38 cellular contexts compared by ENCODE assay signal in genomic region chr21:44511938-44512275, GRCh38. TPM values are rescaled to one million over a fixed set of nuclear protein-coding genes. Genes with fewer than 3 reads are reported as not detected.
"Had no signal": no experiment of that assay in that cellular context is flagged by ENCODE, and none has a peak within 500 bp of the region (broad histone marks: within the 10 kb centered on the region; RNA-seq: fewer than 3 reads in every experiment).

No MANE protein-coding gene starts in this region.

- H3K27ac ChIP-seq: ascending aorta, cardiac muscle cell, WERI-Rb-1 had no signal

- DNase-seq: activated CD4-positive, alpha-beta memory T cell treated with anti-CD3 and anti-CD28 coated beads, Interleukin-2, amount 10 ng/mL, durations not matched to agents 7 days and 5 days; activated CD4-positive, alpha-beta T cell treated with anti-CD3 and anti-CD28 coated beads for 1 hour; activated CD4-positive, alpha-beta T cell treated with anti-CD3 and anti-CD28 coated beads for 36 hours; activated CD4-positive, alpha-beta T cell treated with anti-CD3 and anti-CD28 coated beads for 48 hours; activated CD4-positive, alpha-beta T cell treated with anti-CD3 and anti-CD28 coated beads, Interleukin-2, amount 10 ng/mL, durations not matched to agents 7 days and 5 days; activated CD4-positive, alpha-beta T cell treated with anti-CD3 and anti-CD28 coated beads, Interleukin-2, amount 50 U/mL, for 48 hours; activated CD4-positive, CD25-positive, alpha-beta regulatory T cell; activated CD8-positive, alpha-beta memory T cell treated with anti-CD3 and anti-CD28 coated beads for 24 hours; activated CD8-positive, alpha-beta memory T cell treated with anti-CD3 and anti-CD28 coated beads, Interleukin-2, amount 10 ng/mL, durations not matched to agents 7 days and 5 days; activated CD8-positive, alpha-beta memory T cell treated with anti-CD3 and anti-CD28 coated beads, Interleukin-2, amount 50 U/mL, for 48 hours; activated CD8-positive, alpha-beta T cell treated with anti-CD3 and anti-CD28 coated beads, Interleukin-2, amount 10 ng/mL, durations not matched to agents 7 days and 5 days; activated effector memory CD4-positive, alpha-beta T cell treated with Interleukin-2 at 50 U/mL for 16 hours; activated gamma-delta T cell; activated naive CD4-positive, alpha-beta T cell treated with anti-CD3 and anti-CD28 coated beads, Interleukin-2, amount 10 ng/mL, durations not matched to agents 7 days and 5 days; activated naive CD4-positive, alpha-beta T cell treated with Interleukin-2 at 50 U/mL for 16 hours; activated naive CD8-positive, alpha-beta T cell treated with anti-CD3 and anti-CD28 coated beads, Interleukin-2, amount 10 ng/mL, durations not matched to agents 7 days and 5 days; activated naive CD8-positive, alpha-beta T cell treated with anti-CD3 and anti-CD28 coated beads, Interleukin-2, amount 50 U/mL, for 24 hours; activated T-cell treated with anti-CD3 and anti-CD28 coated beads, Interleukin-2, amount 50 U/mL, for 24 hours; activated T-cell treated with anti-CD3 and anti-CD28 coated beads, Interleukin-2, amount 50 U/mL, for 48 hours; amygdala; caudate nucleus; T-helper 1 cell; T-helper 2 cell; T-helper 9 cell; WERI-Rb-1 had no signal

- H3K27me3 Mint-ChIP-seq: activated CD4-positive, alpha-beta memory T cell treated with anti-CD3 and anti-CD28 coated beads, Interleukin-2, amount 10 ng/mL, durations not matched to agents 7 days and 5 days; activated CD4-positive, alpha-beta T cell treated with anti-CD3 and anti-CD28 coated beads for 36 hours; activated CD4-positive, alpha-beta T cell treated with anti-CD3 and anti-CD28 coated beads, Interleukin-2, amount 10 ng/mL, durations not matched to agents 7 days and 5 days; activated CD8-positive, alpha-beta memory T cell treated with anti-CD3 and anti-CD28 coated beads, Interleukin-2, amount 10 ng/mL, durations not matched to agents 7 days and 5 days; activated naive CD4-positive, alpha-beta T cell treated with anti-CD3 and anti-CD28 coated beads, Interleukin-2, amount 50 U/mL, for 24 hours; activated naive CD8-positive, alpha-beta T cell; activated naive CD8-positive, alpha-beta T cell treated with anti-CD3 and anti-CD28 coated beads, Interleukin-2, amount 50 U/mL, for 24 hours; activated T-cell treated with anti-CD3 and anti-CD28 coated beads, Interleukin-2, amount 50 U/mL, for 24 hours had no signal

- H3K36me3 Mint-ChIP-seq: activated CD8-positive, alpha-beta memory T cell treated with anti-CD3 and anti-CD28 coated beads, Interleukin-2, amount 10 ng/mL, durations not matched to agents 7 days and 5 days; activated naive CD4-positive, alpha-beta T cell treated with anti-CD3 and anti-CD28 coated beads, Interleukin-2, amount 10 ng/mL, durations not matched to agents 7 days and 5 days; activated naive CD4-positive, alpha-beta T cell treated with anti-CD3 and anti-CD28 coated beads, Interleukin-2, amount 50 U/mL, for 24 hours; activated naive CD8-positive, alpha-beta T cell; activated naive CD8-positive, alpha-beta T cell treated with anti-CD3 and anti-CD28 coated beads, Interleukin-2, amount 10 ng/mL, durations not matched to agents 7 days and 5 days; brain; WTC11 had no signal

- H3K4me1 ChIP-seq: ascending aorta had no signal

- H3K27ac Mint-ChIP-seq: activated CD4-positive, alpha-beta memory T cell treated with anti-CD3 and anti-CD28 coated beads, Interleukin-2, amount 10 ng/mL, durations not matched to agents 7 days and 5 days; activated CD4-positive, alpha-beta T cell treated with anti-CD3 and anti-CD28 coated beads for 36 hours; activated CD4-positive, alpha-beta T cell treated with anti-CD3 and anti-CD28 coated beads, Interleukin-2, amount 10 ng/mL, durations not matched to agents 7 days and 5 days; activated CD8-positive, alpha-beta memory T cell treated with anti-CD3 and anti-CD28 coated beads, Interleukin-2, amount 10 ng/mL, durations not matched to agents 7 days and 5 days; activated CD8-positive, alpha-beta T cell treated with anti-CD3 and anti-CD28 coated beads, Interleukin-2, amount 10 ng/mL, durations not matched to agents 7 days and 5 days; activated naive CD4-positive, alpha-beta T cell treated with anti-CD3 and anti-CD28 coated beads, Interleukin-2, amount 10 ng/mL, durations not matched to agents 7 days and 5 days; activated naive CD4-positive, alpha-beta T cell treated with anti-CD3 and anti-CD28 coated beads, Interleukin-2, amount 50 U/mL, for 24 hours; activated naive CD8-positive, alpha-beta T cell; activated naive CD8-positive, alpha-beta T cell treated with anti-CD3 and anti-CD28 coated beads, Interleukin-2, amount 10 ng/mL, durations not matched to agents 7 days and 5 days; activated naive CD8-positive, alpha-beta T cell treated with anti-CD3 and anti-CD28 coated beads, Interleukin-2, amount 50 U/mL, for 24 hours; activated T-cell treated with anti-CD3 and anti-CD28 coated beads, Interleukin-2, amount 50 U/mL, for 24 hours; activated T-helper 2 cell treated with anti-CD3 and anti-CD28 coated beads, Interferon-gamma antibody, Interleukin-2, Interleukin-4, amounts not matched to agents 10 μg/mL and 5 μg/mL and 100 μg/mL, durations not matched to agents 14 hours and 24 hours and 36 hours; brain; T-helper 1 cell treated with Interleukin-12 subunit alpha and Interleukin-12 subunit beta and Interleukin-4 antibody, amounts not matched to agents 30 μg/mL and 1 μg/mL, for 36 hours; T-helper 2 cell treated with Interferon-gamma antibody and Interleukin-4, amounts not matched to agents 5 μg/mL and 100 μg/mL, for 36 hours; WTC11 had no signal

- H3K4me1 Mint-ChIP-seq: activated CD4-positive, alpha-beta T cell treated with anti-CD3 and anti-CD28 coated beads for 36 hours; activated CD4-positive, alpha-beta T cell treated with anti-CD3 and anti-CD28 coated beads, Interleukin-2, amount 10 ng/mL, durations not matched to agents 7 days and 5 days; activated naive CD4-positive, alpha-beta T cell treated with anti-CD3 and anti-CD28 coated beads, Interleukin-2, amount 50 U/mL, for 24 hours; activated naive CD8-positive, alpha-beta T cell treated with anti-CD3 and anti-CD28 coated beads, Interleukin-2, amount 10 ng/mL, durations not matched to agents 7 days and 5 days; activated naive CD8-positive, alpha-beta T cell treated with anti-CD3 and anti-CD28 coated beads, Interleukin-2, amount 50 U/mL, for 24 hours had no signal

- H3K4me3 ChIP-seq: ascending aorta, cardiac muscle cell had no signal

- H3K36me3 ChIP-seq: ascending aorta, WERI-Rb-1 had no signal

- H3K4me3 Mint-ChIP-seq: activated CD4-positive, alpha-beta memory T cell treated with anti-CD3 and anti-CD28 coated beads, Interleukin-2, amount 10 ng/mL, durations not matched to agents 7 days and 5 days; activated CD4-positive, alpha-beta T cell treated with anti-CD3 and anti-CD28 coated beads for 36 hours; activated CD4-positive, alpha-beta T cell treated with anti-CD3 and anti-CD28 coated beads, Interleukin-2, amount 10 ng/mL, durations not matched to agents 7 days and 5 days; activated CD8-positive, alpha-beta memory T cell treated with anti-CD3 and anti-CD28 coated beads, Interleukin-2, amount 10 ng/mL, durations not matched to agents 7 days and 5 days; activated CD8-positive, alpha-beta T cell treated with anti-CD3 and anti-CD28 coated beads, Interleukin-2, amount 10 ng/mL, durations not matched to agents 7 days and 5 days; activated naive CD4-positive, alpha-beta T cell treated with anti-CD3 and anti-CD28 coated beads, Interleukin-2, amount 10 ng/mL, durations not matched to agents 7 days and 5 days; activated naive CD4-positive, alpha-beta T cell treated with anti-CD3 and anti-CD28 coated beads, Interleukin-2, amount 50 U/mL, for 24 hours; activated naive CD8-positive, alpha-beta T cell; activated naive CD8-positive, alpha-beta T cell treated with anti-CD3 and anti-CD28 coated beads, Interleukin-2, amount 10 ng/mL, durations not matched to agents 7 days and 5 days; activated naive CD8-positive, alpha-beta T cell treated with anti-CD3 and anti-CD28 coated beads, Interleukin-2, amount 50 U/mL, for 24 hours; activated T-cell treated with anti-CD3 and anti-CD28 coated beads, Interleukin-2, amount 50 U/mL, for 24 hours; brain; T-helper 1 cell treated with Interleukin-12 subunit alpha and Interleukin-12 subunit beta and Interleukin-4 antibody, amounts not matched to agents 30 μg/mL and 1 μg/mL, for 36 hours; T-helper 2 cell treated with Interferon-gamma antibody and Interleukin-4, amounts not matched to agents 5 μg/mL and 100 μg/mL, for 36 hours; WTC11 had no signal

- H3K9me3 ChIP-seq: ascending aorta had no signal

- H3K9me3 Mint-ChIP-seq: activated CD4-positive, alpha-beta memory T cell treated with anti-CD3 and anti-CD28 coated beads, Interleukin-2, amount 10 ng/mL, durations not matched to agents 7 days and 5 days; activated CD4-positive, alpha-beta T cell treated with anti-CD3 and anti-CD28 coated beads, Interleukin-2, amount 10 ng/mL, durations not matched to agents 7 days and 5 days; activated naive CD4-positive, alpha-beta T cell treated with anti-CD3 and anti-CD28 coated beads, Interleukin-2, amount 10 ng/mL, durations not matched to agents 7 days and 5 days; activated naive CD4-positive, alpha-beta T cell treated with anti-CD3 and anti-CD28 coated beads, Interleukin-2, amount 50 U/mL, for 24 hours; activated naive CD8-positive, alpha-beta T cell treated with anti-CD3 and anti-CD28 coated beads, Interleukin-2, amount 10 ng/mL, durations not matched to agents 7 days and 5 days; activated naive CD8-positive, alpha-beta T cell treated with anti-CD3 and anti-CD28 coated beads, Interleukin-2, amount 50 U/mL, for 24 hours; activated T-cell treated with anti-CD3 and anti-CD28 coated beads, Interleukin-2, amount 50 U/mL, for 24 hours; activated T-helper 2 cell treated with anti-CD3 and anti-CD28 coated beads, Interferon-gamma antibody, Interleukin-2, Interleukin-4, amounts not matched to agents 10 μg/mL and 5 μg/mL and 100 μg/mL, durations not matched to agents 14 hours and 24 hours and 36 hours; T-helper 1 cell treated with Interleukin-12 subunit alpha and Interleukin-12 subunit beta and Interleukin-4 antibody, amounts not matched to agents 30 μg/mL and 1 μg/mL, for 36 hours; T-helper 2 cell treated with Interferon-gamma antibody and Interleukin-4, amounts not matched to agents 5 μg/mL and 100 μg/mL, for 36 hours; WTC11 had no signal

- ATAC-seq: activated CD4-positive, alpha-beta T cell treated with anti-CD3 and anti-CD28 coated beads for 36 hours; activated CD4-positive, CD25-positive, alpha-beta regulatory T cell treated with anti-CD3 and anti-CD28 coated beads, Interleukin-2, amount 50 U/mL, for 24 hours; activated CD8-positive, alpha-beta memory T cell treated with anti-CD3 and anti-CD28 coated beads, Interleukin-2, amount 10 ng/mL, durations not matched to agents 7 days and 5 days; activated CD8-positive, alpha-beta T cell treated with anti-CD3 and anti-CD28 coated beads, Interleukin-2, amount 10 ng/mL, durations not matched to agents 7 days and 5 days; activated naive CD8-positive, alpha-beta T cell treated with anti-CD3 and anti-CD28 coated beads, Interleukin-2, amount 50 U/mL, for 24 hours; WTC11 had no signal

- H3K27me3 ChIP-seq: ascending aorta, cardiac muscle cell had no signal

RNA-seq across cellular contexts. Expression of gene KRTAP10-1, which starts 28.1 kb away (rescaled TPM):
- total RNA-seq: activated CD4-positive, alpha-beta memory T cell treated with anti-CD3 and anti-CD28 coated beads, Interleukin-2, amount 10 ng/mL, durations not matched to agents 7 days and 5 days; activated CD4-positive, alpha-beta T cell treated with anti-CD3 and anti-CD28 coated beads for 36 hours; activated CD4-positive, alpha-beta T cell treated with anti-CD3 and anti-CD28 coated beads, Interleukin-2, amount 10 ng/mL, durations not matched to agents 7 days and 5 days; activated CD8-positive, alpha-beta memory T cell treated with anti-CD3 and anti-CD28 coated beads, Interleukin-2, amount 10 ng/mL, durations not matched to agents 7 days and 5 days; activated CD8-positive, alpha-beta T cell treated with anti-CD3 and anti-CD28 coated beads, Interleukin-2, amount 10 ng/mL, durations not matched to agents 7 days and 5 days; activated naive CD8-positive, alpha-beta T cell treated with anti-CD3 and anti-CD28 coated beads, Interleukin-2, amount 10 ng/mL, durations not matched to agents 7 days and 5 days; activated T-helper 2 cell treated with anti-CD3 and anti-CD28 coated beads, Interferon-gamma antibody, Interleukin-2, Interleukin-4, amounts not matched to agents 10 μg/mL and 5 μg/mL and 100 μg/mL, durations not matched to agents 14 hours and 24 hours and 36 hours; ascending aorta; bronchial epithelial cell; cardiac muscle cell; cerebellum; WTC11 had no signal
- polyA plus RNA-seq: adipose tissue, cardiac muscle cell had no signal

RNA-seq across cellular contexts. Expression of gene KRTAP10-2, which starts 39.4 kb away (rescaled TPM):
- total RNA-seq: activated CD4-positive, alpha-beta memory T cell treated with anti-CD3 and anti-CD28 coated beads, Interleukin-2, amount 10 ng/mL, durations not matched to agents 7 days and 5 days; activated CD4-positive, alpha-beta T cell treated with anti-CD3 and anti-CD28 coated beads for 36 hours; activated CD4-positive, alpha-beta T cell treated with anti-CD3 and anti-CD28 coated beads, Interleukin-2, amount 10 ng/mL, durations not matched to agents 7 days and 5 days; activated CD8-positive, alpha-beta memory T cell treated with anti-CD3 and anti-CD28 coated beads, Interleukin-2, amount 10 ng/mL, durations not matched to agents 7 days and 5 days; activated CD8-positive, alpha-beta T cell treated with anti-CD3 and anti-CD28 coated beads, Interleukin-2, amount 10 ng/mL, durations not matched to agents 7 days and 5 days; activated naive CD8-positive, alpha-beta T cell treated with anti-CD3 and anti-CD28 coated beads, Interleukin-2, amount 10 ng/mL, durations not matched to agents 7 days and 5 days; activated T-helper 2 cell treated with anti-CD3 and anti-CD28 coated beads, Interferon-gamma antibody, Interleukin-2, Interleukin-4, amounts not matched to agents 10 μg/mL and 5 μg/mL and 100 μg/mL, durations not matched to agents 14 hours and 24 hours and 36 hours; ascending aorta; bronchial epithelial cell; cardiac muscle cell; cerebellum; WTC11 had no signal

RNA-seq across cellular contexts. Expression of gene KRTAP10-3, which starts 46.7 kb away (rescaled TPM):
- total RNA-seq: activated CD4-positive, alpha-beta memory T cell treated with anti-CD3 and anti-CD28 coated beads, Interleukin-2, amount 10 ng/mL, durations not matched to agents 7 days and 5 days; activated CD4-positive, alpha-beta T cell treated with anti-CD3 and anti-CD28 coated beads for 36 hours; activated CD4-positive, alpha-beta T cell treated with anti-CD3 and anti-CD28 coated beads, Interleukin-2, amount 10 ng/mL, durations not matched to agents 7 days and 5 days; activated CD8-positive, alpha-beta memory T cell treated with anti-CD3 and anti-CD28 coated beads, Interleukin-2, amount 10 ng/mL, durations not matched to agents 7 days and 5 days; activated CD8-positive, alpha-beta T cell treated with anti-CD3 and anti-CD28 coated beads, Interleukin-2, amount 10 ng/mL, durations not matched to agents 7 days and 5 days; activated naive CD8-positive, alpha-beta T cell treated with anti-CD3 and anti-CD28 coated beads, Interleukin-2, amount 10 ng/mL, durations not matched to agents 7 days and 5 days; activated T-helper 2 cell treated with anti-CD3 and anti-CD28 coated beads, Interferon-gamma antibody, Interleukin-2, Interleukin-4, amounts not matched to agents 10 μg/mL and 5 μg/mL and 100 μg/mL, durations not matched to agents 14 hours and 24 hours and 36 hours; ascending aorta; bronchial epithelial cell; cardiac muscle cell; cerebellum; WTC11 had no signal
- polyA plus RNA-seq: adipose tissue, cardiac muscle cell had no signal
